Comparison of ENCODE assay signal across 18 cellular contexts in genomic region chr3:123667784-123668183, GRCh38.
DNase-seq lines count a peak whose midpoint lies in the region; ATAC-seq and TF ChIP-seq lines count a peak whose summit lies in the region.
"Had no signal": no experiment of that assay in that cellular context is flagged by ENCODE, and none has a peak within 500 bp of the region (broad histone marks: within the 10 kb centered on the region; RNA-seq: fewer than 3 reads in every experiment).

No MANE protein-coding gene starts in this region.

- POLR2A ChIA-PET in HEK293T (lab: Yijun Ruan, JAX): no interaction called here

- H3K36me3 ChIP-seq in ACC112 (ENCODE audit: insufficient read depth, low read length): no peaks in the 10 kb centered on the region

- no peak for ATAC-seq in HG03378 (IDR thresholded peaks at IDR 0.05; ENCODE audit: unreplicated experiment)
- ATAC-seq: left lung; stimulated activated effector memory CD8-positive, alpha-beta T cell treated with anti-CD3 and anti-CD28 coated beads, Interleukin-12 subunit alpha, Interleukin-12 subunit beta, amount 100 ng/mL, for 72 hours had no signal

- H3K27ac ChIP-seq in ACC112 (ENCODE audit: low read depth, low read length): no peak overlapping the region
- H3K27ac ChIP-seq: left lung had no signal

- CTCF ChIA-PET in HEK293T (lab: Yijun Ruan, JAX): no interaction called here

- no peaks in the 10 kb centered on the region for H3K79me2 ChIP-seq in ACC112 (ENCODE audit: control insufficient read depth, insufficient read depth, low read length, unreplicated experiment)

- H3K27me3 ChIP-seq in ACC112 (ENCODE audit: insufficient read depth, low read length): no peaks in the 10 kb centered on the region
- H3K27me3 ChIP-seq: left lung had no signal

- H2AFZ ChIP-seq in ACC112 (ENCODE audit: low read length, unreplicated experiment): no peak overlapping the region

- peaks cover 8% of the 10 kb centered on the region for H3K4me1 ChIP-seq in ACC112 (ENCODE audit: control insufficient read depth, insufficient read depth, low read length, unreplicated experiment)

- DNase-seq in KG1 (lab: John Stamatoyannopoulos, UW) (peak; percentile 24), dermis blood vessel endothelial cell (peak; percentile 77), lung microvascular endothelial cell (ENCODE audit: low read depth in 2 of 2) (peak; percentile 77 to 86), HEK293T (ENCODE audit: extremely low spot score) (no peak), NCI-H1417 treated with DMSO at 0.1 percent for 48 hours (lab: John Stamatoyannopoulos, UW) (no peak), G401 (ENCODE audit: low spot score) (no peak)
- DNase-seq: activated CD4-positive, CD25-positive, alpha-beta regulatory T cell; activated CD8-positive, alpha-beta memory T cell treated with anti-CD3 and anti-CD28 coated beads, Interleukin-2, amount 50 U/mL, for 48 hours; Calu3; caudate nucleus; left lung; NCI-H1436; NCI-H226; nephron progenitor cell; SK-N-SH had no signal

- H3K4me3 ChIP-seq in ACC112 (ENCODE audit: low read depth, low read length): peak overlapping the region; percentile 33; the same call in 1 of the 2 replicates
- H3K4me3 ChIP-seq: left lung had no signal

- in situ Hi-C loops in G401 (cut with HindIII; ENCODE audit: low sequenced_read_pairs): no loop called here

TF ChIP-seq in HEK293T, 16 proteins besides CTCF, POLR2A, EP300 and RAD21:
- TF ChIP-seq SP1 (IDR thresholded peaks at IDR 0.05): no peak
- no peak for TF ChIP-seq CTBP1 (IDR thresholded peaks at IDR 0.05; ENCODE audit: borderline replicate concordance)
- no peak for TF ChIP-seq ZNF384 (IDR thresholded peaks at IDR 0.05)
- no peak for TF ChIP-seq ELF4 (IDR thresholded peaks at IDR 0.05)
- no peak for TF ChIP-seq FOXK2 (IDR thresholded peaks at IDR 0.05)
- no peak for TF ChIP-seq FOXA1 (IDR thresholded peaks at IDR 0.05)
- TF ChIP-seq TARDBP (IDR thresholded peaks at IDR 0.05): no peak
- TF ChIP-seq BHLHE40 (IDR thresholded peaks at IDR 0.05; ENCODE audit: borderline replicate concordance): no peak
- TF ChIP-seq SUZ12 (IDR thresholded peaks at IDR 0.05): no peak
- no peak for TF ChIP-seq L3MBTL2 (conservative IDR thresholded peaks at IDR 0.05)
- no peak for TF ChIP-seq HDGF (IDR thresholded peaks at IDR 0.05; ENCODE audit: borderline replicate concordance)
- no peak for TF ChIP-seq NFRKB (IDR thresholded peaks at IDR 0.05)
- no peak for TF ChIP-seq ARNT (IDR thresholded peaks at IDR 0.05)
- TF ChIP-seq PKNOX1 (IDR thresholded peaks at IDR 0.05): no peak
- TF ChIP-seq LEF1 (IDR thresholded peaks at IDR 0.05; ENCODE audit: borderline replicate concordance): no peak
- TF ChIP-seq FOXM1 (IDR thresholded peaks at IDR 0.05; ENCODE audit: borderline replicate concordance): no peak

Comparison
In these comparisons a context has a peak if more than half of its experiments do, and no peak if none do; other contexts are left out.
1. DNase-seq: peak in KG1 (single experiment), dermis blood vessel endothelial cell (single experiment) and lung microvascular endothelial cell (2 of 2); none in HEK293T (single experiment), NCI-H1417 treated with DMSO at 0.1 percent for 48 hours (single experiment) and G401 (single experiment).